9 cellular contexts compared by ENCODE assay signal in genomic region chr6:100472674-100473073, GRCh38. TPM values are rescaled to one million over a fixed set of nuclear protein-coding genes. Genes with fewer than 3 reads are reported as not detected.
DNase-seq lines count a peak whose midpoint lies in the region; ATAC-seq and TF ChIP-seq lines count a peak whose summit lies in the region.
"Had no signal": no experiment of that assay in that cellular context is flagged by ENCODE, and none has a peak within 500 bp of the region (broad histone marks: within the 10 kb centered on the region; RNA-seq: fewer than 3 reads in every experiment).

No MANE protein-coding gene starts in this region.

- peaks cover 13 to 52% of the 10 kb centered on the region in 2 experiments for H3K27me3 ChIP-seq in mesenchymal stem cell (ENCODE audit: control insufficient read depth in 1 of 2, insufficient read depth in 1 of 2, low read length in 2 of 2)
- H3K27me3 ChIP-seq in A673 (replicated peaks; ENCODE audit: insufficient read depth, low read depth, low read length, poor library complexity) = no peaks in the 10 kb centered on the region

- POLR2A ChIA-PET in A673 (lab: Charles Lee; ENCODE audit: low non-redundant PET) = no interaction called here

- CTCF ChIA-PET in A673 (lab: Charles Lee) = no interaction called here

- WGBS in mesenchymal stem cell = 21% methylated on average over 3 of the region's 3 CpGs

- no TSS peak for BruUV-seq in A673 (replicated peaks; lab: Mats Ljungman, UMichigan)

- H3K4ac ChIP-seq in mesenchymal stem cell (ENCODE audit: low read depth in 1 of 2, low read length in 2 of 2) = no peak overlapping the region

- no peak overlapping the region for H3K4me3 ChIP-seq in mesenchymal stem cell (ENCODE audit: insufficient read depth in 1 of 2, low read depth in 1 of 2, low read length in 2 of 2)
- no peak overlapping the region for H3K4me3 ChIP-seq in A673 (ENCODE audit: low read depth, low read length, poor library complexity, severe bottlenecking)

- H3K14ac ChIP-seq in mesenchymal stem cell (ENCODE audit: low read length in 2 of 2) = no peak overlapping the region

- no peak overlapping the region for H3K9ac ChIP-seq in mesenchymal stem cell (ENCODE audit: low read length)

- no peak overlapping the region for H3K23ac ChIP-seq in mesenchymal stem cell (ENCODE audit: low read length in 2 of 2)

- no peak overlapping the region for H3K18ac ChIP-seq in mesenchymal stem cell (ENCODE audit: low read depth in 1 of 2, low read length in 2 of 2)

- H2BK5ac ChIP-seq in mesenchymal stem cell (ENCODE audit: low read depth, low read length, poor library complexity, severe bottlenecking) = no peak overlapping the region

- DNase-seq in NK-92 treated with Interleukin-12 subunit alpha and Interleukin-12 subunit beta, amount 100 ng/mL, for 24 hours (lab: John Stamatoyannopoulos, UW) = peak; percentile 34
- no peak for DNase-seq in NK-92 (lab: John Stamatoyannopoulos, UW; ENCODE audit: unreplicated experiment)
- DNase-seq in NCI-H146 treated with DMSO at 0.1 percent for 48 hours (lab: John Stamatoyannopoulos, UW; ENCODE audit: unreplicated experiment) = peak; percentile 22
- peak; percentile 21 for DNase-seq in mesenchymal stem cell
- DNase-seq in A673 (ENCODE audit: low spot score) = no peak
- no peak for DNase-seq in NCI-H2171 (lab: John Stamatoyannopoulos, UW)
- no peak for DNase-seq in NCI-H1105 treated with DMSO at 0.1 percent for 48 hours (lab: John Stamatoyannopoulos, UW)

- intact Hi-C loops in A673 (cut with micrococcal nuclease; ENCODE audit: unreplicated experiment) = no loop called here

- H3K4me1 ChIP-seq in mesenchymal stem cell (ENCODE audit: control insufficient read depth, insufficient read depth, low read depth, low read length) (peaks cover 2% of the 10 kb centered on the region), A673 (ENCODE audit: insufficient read depth, low read length, poor library complexity, severe bottlenecking) (no peaks in the 10 kb centered on the region)

- ATAC-seq in HG02571 (IDR thresholded peaks at IDR 0.05; ENCODE audit: unreplicated experiment) = peak; percentile 90

- no peaks in the 10 kb centered on the region for H3K79me1 ChIP-seq in mesenchymal stem cell (replicated peaks; ENCODE audit: low read length, poor library complexity, severe bottlenecking)

- H2AK5ac ChIP-seq in mesenchymal stem cell (ENCODE audit: low read length, severe bottlenecking) = no peak overlapping the region

- H3K4me2 ChIP-seq in mesenchymal stem cell (ENCODE audit: low read length, poor library complexity, severe bottlenecking) = no peak overlapping the region

- no peak overlapping the region for H2BK12ac ChIP-seq in mesenchymal stem cell (ENCODE audit: low read length in 2 of 2)

- no peak for TF ChIP-seq CTCF in A673 (conservative IDR thresholded peaks at IDR 0.05; ENCODE audit: low read depth, low read length)

- no peak overlapping the region for H4K91ac ChIP-seq in mesenchymal stem cell (ENCODE audit: low read length)

- H3K36me3 ChIP-seq in mesenchymal stem cell (ENCODE audit: control insufficient read depth in 1 of 2, insufficient read depth in 2 of 2, low read depth in 1 of 2, low read length in 2 of 2) (no peaks in the 10 kb centered on the region), A673 (ENCODE audit: insufficient read depth, low read length, poor library complexity, severe bottlenecking) (no peaks in the 10 kb centered on the region)

- H2BK15ac ChIP-seq in mesenchymal stem cell (ENCODE audit: low read depth, poor library complexity, severe bottlenecking) = no peak overlapping the region

- H2BK120ac ChIP-seq in mesenchymal stem cell (ENCODE audit: low read depth, low read length) = no peak overlapping the region

- no peaks in the 10 kb centered on the region for H3K9me3 ChIP-seq in mesenchymal stem cell (ENCODE audit: control insufficient read depth, low read length)
- H3K9me3 ChIP-seq in A673 (ENCODE audit: low read depth, low read length, poor library complexity, severe bottlenecking) = no peaks in the 10 kb centered on the region

- no peak overlapping the region for H3K27ac ChIP-seq in mesenchymal stem cell (ENCODE audit: low read length, poor library complexity, severe bottlenecking)
- no peak overlapping the region for H3K27ac ChIP-seq in A673 (ENCODE audit: low read depth, low read length, poor library complexity, severe bottlenecking)

- no peak overlapping the region for H2AFZ ChIP-seq in mesenchymal stem cell (ENCODE audit: low read depth, low read length)

- no peak overlapping the region for H4K8ac ChIP-seq in mesenchymal stem cell (ENCODE audit: low read length)

RNA-seq across cellular contexts. Expression of gene SIM1, which starts 8.0 kb away (rescaled TPM):
- polyA plus RNA-seq in mesenchymal stem cell (2013, experiment 1 of 2) = not detected
- polyA plus RNA-seq in mesenchymal stem cell (2013, experiment 2 of 2) = not detected
- total RNA-seq in A673 (2021) = 0.17 and 0.22 TPM in 2 replicates
- total RNA-seq: lung microvascular endothelial cell had no signal

Comparison
In these comparisons a context has a peak if more than half of its experiments do, and no peak if none do; other contexts are left out.
1. DNase-seq: peak in NK-92 treated with Interleukin-12 subunit alpha and Interleukin-12 subunit beta, amount 100 ng/mL, for 24 hours (single experiment), NCI-H146 treated with DMSO at 0.1 percent for 48 hours (single experiment) and mesenchymal stem cell (single experiment); none in NK-92 (single experiment), A673 (single experiment), NCI-H2171 (single experiment) and NCI-H1105 treated with DMSO at 0.1 percent for 48 hours (single experiment).